Comparison of ENCODE assay signal across 8 cellular contexts in the genomic region with DNA sequence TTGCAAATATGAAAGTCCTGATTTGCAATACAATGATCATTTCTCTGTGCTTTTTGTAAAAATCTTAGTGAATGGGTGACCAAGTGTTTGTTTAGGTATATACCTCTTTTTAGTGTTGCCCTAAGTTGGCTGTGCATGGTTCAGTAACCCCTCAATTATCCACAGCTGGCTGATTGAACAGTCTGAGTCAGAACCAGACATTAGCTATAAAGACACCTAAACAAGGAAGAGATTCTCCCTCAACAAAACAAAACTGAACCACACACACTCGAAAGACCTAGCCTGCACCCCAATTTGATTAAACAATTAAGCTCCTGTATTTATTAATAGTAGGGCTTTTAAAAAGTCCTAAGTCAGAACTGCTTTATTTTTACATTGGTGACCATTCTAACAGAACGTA. TPM values are rescaled to one million over a fixed set of nuclear protein-coding genes. Genes with fewer than 3 reads are reported as not detected.
A peak's percentile ranks its signal among the peaks of the same experiment; 100 is the strongest.
DNase-seq lines count a peak whose midpoint lies in the region; ATAC-seq and TF ChIP-seq lines count a peak whose summit lies in the region.

No MANE protein-coding gene starts in this region.

- peak; percentile 52 for ATAC-seq in GM18870 (IDR thresholded peaks at IDR 0.05; ENCODE audit: unreplicated experiment)
- peak; percentile 28 for ATAC-seq in HG03432 (IDR thresholded peaks at IDR 0.05; ENCODE audit: unreplicated experiment)
- ATAC-seq in activated naive CD4-positive, alpha-beta T cell treated with anti-CD3 and anti-CD28 coated beads, Interleukin-2, amount 50 U/mL, for 72 hours: no peak

- DNase-seq in BE2C (peak; percentile 16), astrocyte of the hippocampus (ENCODE audit: low read depth, low spot score) (peak; percentile 40), trophoblast cell (no peak), HuH-7.5 (ENCODE audit: low spot score) (no peak), iPS-NIHi11 (ENCODE audit: low spot score) (no peak)
- DNase-seq in activated naive CD4-positive, alpha-beta T cell treated with anti-CD3 and anti-CD28 coated beads, Interleukin-2, amount 50 U/mL, for 72 hours (ENCODE audit: low spot score in 2 of 2): no peak

- no peaks in the 10 kb centered on the region for H3K4me1 ChIP-seq in BE2C
- no peaks in the 10 kb centered on the region for H3K4me1 ChIP-seq in trophoblast cell (ENCODE audit: control insufficient read depth in 1 of 2, insufficient read depth in 2 of 2, low read length in 2 of 2)

- no peak overlapping the region for H3K27ac Mint-ChIP-seq in activated naive CD4-positive, alpha-beta T cell treated with anti-CD3 and anti-CD28 coated beads, Interleukin-2, amount 50 U/mL, for 72 hours

- peaks cover 8% of the 10 kb centered on the region for H3K79me1 ChIP-seq in trophoblast cell (ENCODE audit: low read length)

- H3K4ac ChIP-seq in trophoblast cell (ENCODE audit: low read depth, low read length): peak overlapping the region; percentile 66

- H3K79me2 ChIP-seq in trophoblast cell (ENCODE audit: control insufficient read depth, insufficient read depth, low read length, poor library complexity): peaks cover 14% of the 10 kb centered on the region

- no peak overlapping the region for H3K23ac ChIP-seq in trophoblast cell (ENCODE audit: low read length)

- H3K36me3 ChIP-seq in BE2C (no peaks in the 10 kb centered on the region; the same call in 1 of the 2 replicates), trophoblast cell (ENCODE audit: control insufficient read depth in 1 of 2, insufficient read depth in 2 of 2, low read length in 2 of 2) (peaks cover 1 to 6% of the 10 kb centered on the region in 2 experiments)

- no peak overlapping the region for H4K8ac ChIP-seq in trophoblast cell (ENCODE audit: low read depth, low read length)

- no peak overlapping the region for H4K91ac ChIP-seq in trophoblast cell (ENCODE audit: low read depth, low read length)

- no peak overlapping the region for H2AK5ac ChIP-seq in trophoblast cell (ENCODE audit: low read length)

- no peaks in the 10 kb centered on the region for H3K27me3 ChIP-seq in BE2C
- no peaks in the 10 kb centered on the region for H3K27me3 ChIP-seq in trophoblast cell (ENCODE audit: insufficient read depth, low read length)

- H3K4me3 ChIP-seq in BE2C (ENCODE audit: low read depth, low read length) (peak overlapping the region; percentile 99), trophoblast cell (ENCODE audit: low read depth, low read length) (no peak overlapping the region)

- no peaks in the 10 kb centered on the region for H3K9me3 Mint-ChIP-seq in activated naive CD4-positive, alpha-beta T cell treated with anti-CD3 and anti-CD28 coated beads, Interleukin-2, amount 50 U/mL, for 72 hours

- H3K18ac ChIP-seq in trophoblast cell (ENCODE audit: low read length): no peak overlapping the region

- H3K14ac ChIP-seq in trophoblast cell (ENCODE audit: low read length): no peak overlapping the region

- H3K27ac ChIP-seq in trophoblast cell (ENCODE audit: low read depth, low read length): no peak overlapping the region

- no peaks in the 10 kb centered on the region for H3K9me3 ChIP-seq in BE2C
- H3K9me3 ChIP-seq in trophoblast cell (ENCODE audit: insufficient read depth, low read depth, low read length): no peaks in the 10 kb centered on the region

- no peak overlapping the region for H2BK12ac ChIP-seq in trophoblast cell (ENCODE audit: low read length)

- no peak overlapping the region for H2BK5ac ChIP-seq in trophoblast cell (ENCODE audit: low read depth, low read length, poor library complexity)

- H3K36me3 Mint-ChIP-seq in activated naive CD4-positive, alpha-beta T cell treated with anti-CD3 and anti-CD28 coated beads, Interleukin-2, amount 50 U/mL, for 72 hours: peaks cover 16 to 19% of the 10 kb centered on the region in 2 donors

- H4K12ac ChIP-seq in trophoblast cell (ENCODE audit: low read depth, low read length): no peak overlapping the region

- no peak overlapping the region for H2AFZ ChIP-seq in trophoblast cell (ENCODE audit: insufficient read depth, low read length, poor library complexity)

- H3K4me2 ChIP-seq in trophoblast cell (ENCODE audit: low read length): no peak overlapping the region

- TF ChIP-seq CTCF in BE2C (IDR thresholded peaks at IDR 0.05; ENCODE audit: low read depth, low read length): no peak

- no peak overlapping the region for H3K9ac ChIP-seq in trophoblast cell (ENCODE audit: low read length)

- H2BK120ac ChIP-seq in trophoblast cell (ENCODE audit: insufficient read depth, low read length, poor library complexity): no peak overlapping the region

- no CpG with 5 or more reads among the region's 2 CpGs for WGBS in trophoblast cell (ENCODE audit: extremely low coverage, insufficient coverage, insufficient read length)

RNA-seq across cellular contexts. Expression of gene RSBN1L, which starts 2.8 kb away (rescaled TPM):
- 19.5 TPM for polyA plus RNA-seq in BE2C (2012; ENCODE audit: insufficient read depth, insufficient read length, low read depth)
- polyA plus RNA-seq in trophoblast cell (2013): 10.3 and 10.7 TPM in 2 replicates
- total RNA-seq in activated naive CD4-positive, alpha-beta T cell treated with anti-CD3 and anti-CD28 coated beads, Interleukin-2, amount 50 U/mL, for 72 hours: 10 to 100 TPM; 19.8 to 20.2 TPM

Comparison
In these comparisons a context has a peak if more than half of its experiments do, and no peak if none do; other contexts are left out.
1. DNase-seq: peak in BE2C (single experiment) and astrocyte of the hippocampus (single experiment); none in trophoblast cell (0 of 2), HuH-7.5 (single experiment), iPS-NIHi11 (single experiment) and activated naive CD4-positive, alpha-beta T cell treated with anti-CD3 and anti-CD28 coated beads, Interleukin-2, amount 50 U/mL, for 72 hours (0 of 2).
2. ATAC-seq: peak in GM18870 (single experiment) and HG03432 (single experiment); none in activated naive CD4-positive, alpha-beta T cell treated with anti-CD3 and anti-CD28 coated beads, Interleukin-2, amount 50 U/mL, for 72 hours (0 of 2).